In the genomic region with DNA sequence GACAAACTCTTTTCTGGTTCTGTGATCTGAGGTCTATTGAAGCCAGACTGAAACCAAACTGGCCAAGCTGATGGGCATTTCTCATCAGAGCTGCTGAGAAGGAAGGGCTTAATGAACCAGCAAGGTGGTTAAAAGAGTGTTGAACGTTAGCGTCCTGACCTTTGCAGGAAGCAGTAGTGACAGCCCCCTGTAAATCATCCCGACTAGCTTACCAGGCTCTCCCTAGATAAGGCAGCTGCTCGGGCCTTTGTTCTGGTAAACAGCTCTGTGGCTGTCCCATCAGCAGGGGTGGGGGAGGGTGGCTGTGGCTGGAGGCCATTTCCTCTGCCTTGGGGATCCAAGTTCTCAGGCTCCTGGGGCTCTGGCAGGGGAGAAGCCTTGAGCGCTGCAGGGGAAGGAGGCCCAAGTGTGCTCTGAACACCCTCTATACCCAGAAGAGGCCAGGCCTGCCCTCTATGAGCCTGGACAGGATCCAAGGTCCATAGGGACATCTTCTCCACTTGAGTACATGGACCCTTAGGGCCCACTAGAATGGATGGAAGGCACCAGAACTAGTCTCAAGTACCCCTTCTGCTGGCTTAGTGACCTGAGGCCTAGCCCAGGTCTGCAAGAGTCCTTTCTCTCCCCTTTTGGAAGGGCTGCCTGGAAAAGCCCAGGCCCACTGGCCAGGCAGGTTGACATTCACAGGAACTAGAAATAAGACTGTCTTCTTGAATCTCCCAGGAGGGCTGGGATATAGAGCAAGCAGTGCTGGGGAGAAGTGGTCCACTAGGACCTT, we compare ENCODE assay signal across 1 cellular context.
TF ChIP-seq lines count a peak whose summit lies in the region.

No MANE protein-coding gene starts in this region.

TF ChIP-seq in K562, 482 proteins besides CTCF, POLR2A, EP300 and RAD21 (continued from another document and continues in another):
- TF ChIP-seq, protein P1, sequence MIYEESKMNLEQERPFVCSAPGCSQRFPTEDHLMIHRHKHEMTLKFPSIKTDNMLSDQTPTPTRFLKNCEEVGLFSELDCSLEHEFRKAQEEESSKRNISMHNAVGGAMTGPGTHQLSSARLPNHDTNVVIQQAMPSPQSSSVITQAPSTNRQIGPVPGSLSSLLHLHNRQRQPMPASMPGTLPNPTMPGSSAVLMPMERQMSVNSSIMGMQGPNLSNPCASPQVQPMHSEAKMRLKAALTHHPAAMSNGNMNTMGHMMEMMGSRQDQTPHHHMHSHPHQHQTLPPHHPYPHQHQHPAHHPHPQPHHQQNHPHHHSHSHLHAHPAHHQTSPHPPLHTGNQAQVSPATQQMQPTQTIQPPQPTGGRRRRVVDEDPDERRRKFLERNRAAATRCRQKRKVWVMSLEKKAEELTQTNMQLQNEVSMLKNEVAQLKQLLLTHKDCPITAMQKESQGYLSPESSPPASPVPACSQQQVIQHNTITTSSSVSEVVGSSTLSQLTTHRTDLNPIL (CRISPR knock-in tag; IDR thresholded peaks at IDR 0.05), result peak; percentile 13; the same call in 1 of the 2 replicates
- TF ChIP-seq TARDBP (IDR thresholded peaks at IDR 0.05) (0 out of 2 replicates have a peak, but pooled peaks have one; percentile 65), BRF1 (IDR thresholded peaks at IDR 0.05; ENCODE audit: borderline replicate concordance, extremely low read depth, insufficient read length) (no peak), TCF3 (CRISPR knock-in tag; IDR thresholded peaks at IDR 0.05) (peak; percentile 98), MIER1 (IDR thresholded peaks at IDR 0.05; ENCODE audit: low read depth) (no peak), RBM17 (IDR thresholded peaks at IDR 0.05; ENCODE audit: borderline replicate concordance, low read depth, low read length) (no peak), ZFP36 (IDR thresholded peaks at IDR 0.05; ENCODE audit: low read depth, low read length, partially characterized antibody) (peak; percentile 49), TAF7 (tag; IDR thresholded peaks at IDR 0.05) (no peak), ZNF764 (CRISPR knock-in tag; IDR thresholded peaks at IDR 0.05; ENCODE audit: low read depth) (no peak), PHF20 (IDR thresholded peaks at IDR 0.05; ENCODE audit: partially characterized antibody) (no peak), EZH2 (IDR thresholded peaks at IDR 0.05; ENCODE audit: borderline replicate concordance, low read depth, low read length) (no peak), KLF1 (tag; IDR thresholded peaks at IDR 0.05) (no peak), ATF7 (IDR thresholded peaks at IDR 0.05) (peak; percentile 65; the same call in 1 of the 2 replicates), ILF3 (IDR thresholded peaks at IDR 0.05; ENCODE audit: borderline replicate concordance) (no peak), ZNF696 (CRISPR knock-in tag; conservative IDR thresholded peaks at IDR 0.05) (no peak), SP2 (IDR thresholded peaks at IDR 0.05; ENCODE audit: extremely low read depth, low read depth, low read length, poor library complexity, severe bottlenecking) (no peak), ZNF589 (CRISPR knock-in tag; IDR thresholded peaks at IDR 0.05; ENCODE audit: low read depth) (peak; percentile 99), POU5F1 (IDR thresholded peaks at IDR 0.05; ENCODE audit: borderline replicate concordance, low read depth, low read length, partially characterized antibody) (no peak), CAMTA2 (CRISPR knock-in tag; conservative IDR thresholded peaks at IDR 0.05) (0 out of 2 replicates have a peak, but pooled peaks have one; percentile 57), THRAP3 (IDR thresholded peaks at IDR 0.05; ENCODE audit: borderline replicate concordance) (no peak), RBM15 (IDR thresholded peaks at IDR 0.05; ENCODE audit: insufficient read depth, low read length) (no peak), FUS (optimal IDR thresholded peaks at IDR 0.05; ENCODE audit: low read depth, low read length) (no peak), HBP1 (CRISPR knock-in tag; IDR thresholded peaks at IDR 0.05) (0 out of 2 replicates have a peak, but pooled peaks have one; percentile 16), TFAM (CRISPR knock-in tag; conservative IDR thresholded peaks at IDR 0.05) (no peak), ZFX (CRISPR knock-in tag; IDR thresholded peaks at IDR 0.05) (peak; percentile 74), SMARCC2 (IDR thresholded peaks at IDR 0.05; ENCODE audit: low read depth) (peak; percentile 88; the same call in 1 of the 2 replicates), SLC30A9 (CRISPR knock-in tag; IDR thresholded peaks at IDR 0.05) (no peak), ZNF184 (CRISPR knock-in tag; IDR thresholded peaks at IDR 0.05) (no peak), TFAP4 (CRISPR knock-in tag; IDR thresholded peaks at IDR 0.05; ENCODE audit: borderline replicate concordance) (peak; percentile 97), ESRRA (IDR thresholded peaks at IDR 0.05; ENCODE audit: borderline replicate concordance, low read depth) (peak; percentile 78), CSDE1 (IDR thresholded peaks at IDR 0.05) (no peak), CEBPG (CRISPR knock-in tag; IDR thresholded peaks at IDR 0.05) (no peak), CEBPG (tag; conservative IDR thresholded peaks at IDR 0.05 in 1 of 2, IDR thresholded peaks at IDR 0.05 in 1 of 2) (no peak), PRMT5 (CRISPR knock-in tag; IDR thresholded peaks at IDR 0.05) (no peak), TGIF2 (CRISPR knock-in tag; IDR thresholded peaks at IDR 0.05) (no peak), PHTF2 (CRISPR knock-in tag; IDR thresholded peaks at IDR 0.05) (0 out of 2 replicates have a peak, but pooled peaks have one; percentile 40), PHB (CRISPR knock-in tag; IDR thresholded peaks at IDR 0.05) (0 out of 2 replicates have a peak, but pooled peaks have one; percentile 14), TAF15 (IDR thresholded peaks at IDR 0.05; ENCODE audit: low read depth, low read length) (no peak), MGA (IDR thresholded peaks at IDR 0.05) (no peak; the same call in 1 of the 2 replicates), HNRNPK (IDR thresholded peaks at IDR 0.05; ENCODE audit: low read depth, low read length, poor library complexity, severe bottlenecking) (no peak), FOXJ2 (tag; IDR thresholded peaks at IDR 0.05) (peak; percentile 55; the same call in 1 of the 2 replicates), KAT8 (IDR thresholded peaks at IDR 0.05; ENCODE audit: low read depth) (0 out of 2 replicates have a peak, but pooled peaks have one; percentile 72), HOMEZ (CRISPR knock-in tag; IDR thresholded peaks at IDR 0.05) (peak; percentile 81; the same call in 1 of the 2 replicates), TEAD2 (tag; IDR thresholded peaks at IDR 0.05) (peak; percentile 52; the same call in 1 of the 2 replicates)
- TF ChIP-seq, protein P2, sequence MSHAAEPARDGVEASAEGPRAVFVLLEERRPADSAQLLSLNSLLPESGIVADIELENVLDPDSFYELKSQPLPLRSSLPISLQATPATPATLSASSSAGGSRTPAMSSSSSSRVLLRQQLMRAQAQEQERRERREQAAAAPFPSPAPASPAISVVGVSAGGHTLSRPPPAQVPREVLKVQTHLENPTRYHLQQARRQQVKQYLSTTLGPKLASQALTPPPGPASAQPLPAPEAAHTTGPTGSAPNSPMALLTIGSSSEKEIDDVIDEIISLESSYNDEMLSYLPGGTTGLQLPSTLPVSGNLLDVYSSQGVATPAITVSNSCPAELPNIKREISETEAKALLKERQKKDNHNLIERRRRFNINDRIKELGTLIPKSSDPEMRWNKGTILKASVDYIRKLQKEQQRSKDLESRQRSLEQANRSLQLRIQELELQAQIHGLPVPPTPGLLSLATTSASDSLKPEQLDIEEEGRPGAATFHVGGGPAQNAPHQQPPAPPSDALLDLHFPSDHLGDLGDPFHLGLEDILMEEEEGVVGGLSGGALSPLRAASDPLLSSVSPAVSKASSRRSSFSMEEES (CRISPR knock-in tag; IDR thresholded peaks at IDR 0.05), result peak; percentile 5; the same call in 1 of the 2 replicates
